1 cellular context compared by ENCODE assay signal in genomic region chr12:92341333-92341691, GRCh38.
TF ChIP-seq lines count a peak whose summit lies in the region.

No MANE protein-coding gene starts in this region.

TF ChIP-seq in K562, 482 proteins besides CTCF, POLR2A, EP300 and RAD21 (continued from another document):
- TF ChIP-seq, protein P1, sequence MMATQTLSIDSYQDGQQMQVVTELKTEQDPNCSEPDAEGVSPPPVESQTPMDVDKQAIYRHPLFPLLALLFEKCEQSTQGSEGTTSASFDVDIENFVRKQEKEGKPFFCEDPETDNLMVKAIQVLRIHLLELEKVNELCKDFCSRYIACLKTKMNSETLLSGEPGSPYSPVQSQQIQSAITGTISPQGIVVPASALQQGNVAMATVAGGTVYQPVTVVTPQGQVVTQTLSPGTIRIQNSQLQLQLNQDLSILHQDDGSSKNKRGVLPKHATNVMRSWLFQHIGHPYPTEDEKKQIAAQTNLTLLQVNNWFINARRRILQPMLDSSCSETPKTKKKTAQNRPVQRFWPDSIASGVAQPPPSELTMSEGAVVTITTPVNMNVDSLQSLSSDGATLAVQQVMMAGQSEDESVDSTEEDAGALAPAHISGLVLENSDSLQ (IDR thresholded peaks at IDR 0.05): peak; percentile 86
- TF ChIP-seq ATF1 (CRISPR knock-in tag; IDR thresholded peaks at IDR 0.05): no peak
- 0 out of 2 replicates have a peak, but pooled peaks have one; percentile 17 for TF ChIP-seq ATF1 (tag; IDR thresholded peaks at IDR 0.05)
- TF ChIP-seq SMARCA4 (IDR thresholded peaks at IDR 0.05): peak; percentile 66
- TF ChIP-seq CEBPG (CRISPR knock-in tag; IDR thresholded peaks at IDR 0.05): no peak
- TF ChIP-seq CEBPG (tag; conservative IDR thresholded peaks at IDR 0.05 in 1 of 2, IDR thresholded peaks at IDR 0.05 in 1 of 2): 0 out of 4 replicates have a peak, but pooled peaks of 1 of the 2 experiments have one; percentile 15
- TF ChIP-seq LEF1 (IDR thresholded peaks at IDR 0.05): peak; percentile 82
- TF ChIP-seq PML (IDR thresholded peaks at IDR 0.05; ENCODE audit: low read length): peak; percentile 31; the same call in 1 of the 2 replicates
- TF ChIP-seq MTA1 (IDR thresholded peaks at IDR 0.05; ENCODE audit: borderline replicate concordance): 0 out of 2 replicates have a peak, but pooled peaks have one; percentile 20
- 0 out of 4 replicates have a peak, but pooled peaks of 1 of the 2 experiments have one; percentile 16 for TF ChIP-seq TBL1XR1 (IDR thresholded peaks at IDR 0.05; ENCODE audit: low read length in 2 of 2)
- peak; percentile 61 for TF ChIP-seq C11orf30 (IDR thresholded peaks at IDR 0.05; ENCODE audit: low read depth)
- TF ChIP-seq CEBPB (tag; IDR thresholded peaks at IDR 0.05): peak; percentile 67; the same call in 1 of the 2 replicates
- TF ChIP-seq, protein P2, sequence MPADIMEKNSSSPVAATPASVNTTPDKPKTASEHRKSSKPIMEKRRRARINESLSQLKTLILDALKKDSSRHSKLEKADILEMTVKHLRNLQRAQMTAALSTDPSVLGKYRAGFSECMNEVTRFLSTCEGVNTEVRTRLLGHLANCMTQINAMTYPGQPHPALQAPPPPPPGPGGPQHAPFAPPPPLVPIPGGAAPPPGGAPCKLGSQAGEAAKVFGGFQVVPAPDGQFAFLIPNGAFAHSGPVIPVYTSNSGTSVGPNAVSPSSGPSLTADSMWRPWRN (IDR thresholded peaks at IDR 0.05; ENCODE audit: low read depth): 0 out of 2 replicates have a peak, but pooled peaks have one; percentile 37
- peak; percentile 83 for TF ChIP-seq NFE2 (IDR thresholded peaks at IDR 0.05; ENCODE audit: low read depth)
- 0 out of 2 replicates have a peak, but pooled peaks have one; percentile 42 for TF ChIP-seq ZBTB9 (CRISPR knock-in tag; IDR thresholded peaks at IDR 0.05)
- peak; percentile 13; the same call in 1 of the 2 replicates for TF ChIP-seq MAFF (IDR thresholded peaks at IDR 0.05; ENCODE audit: low read length)
- TF ChIP-seq ZNF24 (IDR thresholded peaks at IDR 0.05): 0 out of 2 replicates have a peak, but pooled peaks have one; percentile 28
- TF ChIP-seq, protein P3, sequence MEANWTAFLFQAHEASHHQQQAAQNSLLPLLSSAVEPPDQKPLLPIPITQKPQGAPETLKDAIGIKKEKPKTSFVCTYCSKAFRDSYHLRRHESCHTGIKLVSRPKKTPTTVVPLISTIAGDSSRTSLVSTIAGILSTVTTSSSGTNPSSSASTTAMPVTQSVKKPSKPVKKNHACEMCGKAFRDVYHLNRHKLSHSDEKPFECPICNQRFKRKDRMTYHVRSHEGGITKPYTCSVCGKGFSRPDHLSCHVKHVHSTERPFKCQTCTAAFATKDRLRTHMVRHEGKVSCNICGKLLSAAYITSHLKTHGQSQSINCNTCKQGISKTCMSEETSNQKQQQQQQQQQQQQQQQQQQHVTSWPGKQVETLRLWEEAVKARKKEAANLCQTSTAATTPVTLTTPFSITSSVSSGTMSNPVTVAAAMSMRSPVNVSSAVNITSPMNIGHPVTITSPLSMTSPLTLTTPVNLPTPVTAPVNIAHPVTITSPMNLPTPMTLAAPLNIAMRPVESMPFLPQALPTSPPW (CRISPR knock-in tag; IDR thresholded peaks at IDR 0.05): peak; percentile 32; the same call in 1 of the 2 replicates
- TF ChIP-seq RBM14 (IDR thresholded peaks at IDR 0.05; ENCODE audit: borderline replicate concordance, insufficient read depth, low read depth, low read length): no peak
- TF ChIP-seq EHMT2 (IDR thresholded peaks at IDR 0.05): peak; percentile 6; the same call in 1 of the 2 replicates
- TF ChIP-seq MTA3 (IDR thresholded peaks at IDR 0.05; ENCODE audit: borderline replicate concordance): peak; percentile 34; the same call in 1 of the 2 replicates
- peak; percentile 79 for TF ChIP-seq SMARCE1 (IDR thresholded peaks at IDR 0.05)
- peak; percentile 31; the same call in 1 of the 2 replicates for TF ChIP-seq ATF7 (IDR thresholded peaks at IDR 0.05)
- TF ChIP-seq ZEB2 (IDR thresholded peaks at IDR 0.05): 0 out of 2 replicates have a peak, but pooled peaks have one; percentile 14
- peak; percentile 37 to 46 for TF ChIP-seq NRF1 (conservative IDR thresholded peaks at IDR 0.05 in 1 of 2, IDR thresholded peaks at IDR 0.05 in 1 of 2)
- 0 out of 4 replicates have a peak, but pooled peaks have one; percentile 8 to 36 for TF ChIP-seq TRIM24 (IDR thresholded peaks at IDR 0.05)
- TF ChIP-seq NCOR1 (IDR thresholded peaks at IDR 0.05): 0 out of 2 replicates have a peak, but pooled peaks have one; percentile 17
- no peak for TF ChIP-seq KAT2B (IDR thresholded peaks at IDR 0.05; ENCODE audit: low read depth, low read length)
- peak; percentile 88 for TF ChIP-seq CXXC5 (CRISPR knock-in tag; IDR thresholded peaks at IDR 0.05)
- peak; percentile 72 for TF ChIP-seq MYBL2 (IDR thresholded peaks at IDR 0.05; ENCODE audit: low read depth)
- TF ChIP-seq MYBL2 (CRISPR knock-in tag; IDR thresholded peaks at IDR 0.05; ENCODE audit: borderline replicate concordance): no peak
- TF ChIP-seq CREM (IDR thresholded peaks at IDR 0.05; ENCODE audit: low read depth): 0 out of 2 replicates have a peak, but pooled peaks have one; percentile 18
- TF ChIP-seq CHD4 (IDR thresholded peaks at IDR 0.05; ENCODE audit: insufficient read depth, insufficient replicate concordance, low read depth, low read length, poor library complexity, severe bottlenecking): no peak
- no peak for TF ChIP-seq PTBP1 (IDR thresholded peaks at IDR 0.05; ENCODE audit: low read depth, low read length)
- TF ChIP-seq ZNF766 (CRISPR knock-in tag; conservative IDR thresholded peaks at IDR 0.05): peak; percentile 53; the same call in 1 of the 2 replicates
- no peak for TF ChIP-seq ILF3 (IDR thresholded peaks at IDR 0.05; ENCODE audit: borderline replicate concordance)
- no peak for TF ChIP-seq THRAP3 (IDR thresholded peaks at IDR 0.05; ENCODE audit: borderline replicate concordance)
- TF ChIP-seq, protein P4, sequence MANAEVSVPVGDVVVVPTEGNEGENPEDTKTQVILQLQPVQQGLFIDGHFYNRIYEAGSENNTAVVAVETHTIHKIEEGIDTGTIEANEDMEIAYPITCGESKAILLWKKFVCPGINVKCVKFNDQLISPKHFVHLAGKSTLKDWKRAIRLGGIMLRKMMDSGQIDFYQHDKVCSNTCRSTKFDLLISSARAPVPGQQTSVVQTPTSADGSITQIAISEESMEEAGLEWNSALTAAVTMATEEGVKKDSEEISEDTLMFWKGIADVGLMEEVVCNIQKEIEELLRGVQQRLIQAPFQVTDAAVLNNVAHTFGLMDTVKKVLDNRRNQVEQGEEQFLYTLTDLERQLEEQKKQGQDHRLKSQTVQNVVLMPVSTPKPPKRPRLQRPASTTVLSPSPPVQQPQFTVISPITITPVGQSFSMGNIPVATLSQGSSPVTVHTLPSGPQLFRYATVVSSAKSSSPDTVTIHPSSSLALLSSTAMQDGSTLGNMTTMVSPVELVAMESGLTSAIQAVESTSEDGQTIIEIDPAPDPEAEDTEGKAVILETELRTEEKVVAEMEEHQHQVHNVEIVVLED (CRISPR knock-in tag; IDR thresholded peaks at IDR 0.05): 0 out of 2 replicates have a peak, but pooled peaks have one; percentile 27
- TF ChIP-seq MAFG (tag; conservative IDR thresholded peaks at IDR 0.05): peak; percentile 58
- peak; percentile 17 for TF ChIP-seq CCNT2 (IDR thresholded peaks at IDR 0.05; ENCODE audit: borderline replicate concordance, extremely low read depth, insufficient read length, low read depth, low read length)
- TF ChIP-seq GTF2B (IDR thresholded peaks at IDR 0.05; ENCODE audit: extremely low read depth, insufficient read length): no peak
- TF ChIP-seq CBX3 (IDR thresholded peaks at IDR 0.05; ENCODE audit: borderline replicate concordance in 1 of 2, low read length in 2 of 2): 0 out of 3 replicates have a peak, but pooled peaks of 1 of the 2 experiments have one; percentile 37
- 0 out of 2 replicates have a peak, but pooled peaks have one; percentile 35 for TF ChIP-seq TEAD2 (tag; IDR thresholded peaks at IDR 0.05)
- TF ChIP-seq GABPA (tag; conservative IDR thresholded peaks at IDR 0.05; ENCODE audit: low read depth): peak; percentile 13; the same call in 1 of the 2 replicates
- TF ChIP-seq PBX2 (CRISPR knock-in tag; IDR thresholded peaks at IDR 0.05; ENCODE audit: low read depth): no peak
- peak; percentile 82 for TF ChIP-seq PBX2 (tag; conservative IDR thresholded peaks at IDR 0.05; ENCODE audit: low read depth)
- TF ChIP-seq YBX1 (IDR thresholded peaks at IDR 0.05): no peak
- TF ChIP-seq FOXA3 (CRISPR knock-in tag; conservative IDR thresholded peaks at IDR 0.05 in 1 of 2, IDR thresholded peaks at IDR 0.05 in 1 of 2): peak; percentile 88 to 91
- TF ChIP-seq SOX6 (IDR thresholded peaks at IDR 0.05): peak; percentile 49
- TF ChIP-seq FOXK2 (conservative IDR thresholded peaks at IDR 0.05 in 1 of 2, IDR thresholded peaks at IDR 0.05 in 1 of 2; ENCODE audit: low read depth in 2 of 2): peak; percentile 21 to 34; a peak in 1 of 4 replicates
- TF ChIP-seq MIER1 (IDR thresholded peaks at IDR 0.05; ENCODE audit: low read depth): no peak
- TF ChIP-seq XRCC5 (IDR thresholded peaks at IDR 0.05; ENCODE audit: low read depth, low read length): no peak
- no peak for TF ChIP-seq NFATC3 (IDR thresholded peaks at IDR 0.05)
- no peak for TF ChIP-seq NR2C1 (IDR thresholded peaks at IDR 0.05)
- no peak for TF ChIP-seq NR2C1 (tag; IDR thresholded peaks at IDR 0.05)
- TF ChIP-seq FOXM1 (IDR thresholded peaks at IDR 0.05; ENCODE audit: low read depth): peak; percentile 72; the same call in 1 of the 2 replicates
- no peak for TF ChIP-seq FOXM1 (CRISPR knock-in tag; IDR thresholded peaks at IDR 0.05; ENCODE audit: low read depth)
- TF ChIP-seq ARID1B (IDR thresholded peaks at IDR 0.05): peak; percentile 72
- no peak for TF ChIP-seq ETS2 (tag; IDR thresholded peaks at IDR 0.05; ENCODE audit: borderline replicate concordance, poor library complexity, severe bottlenecking)
TF ChIP-seq in K562: peak in this region for 47.
